Comparison of ENCODE assay signal across 8 cellular contexts in genomic region chr4:37051111-37051510, GRCh38.
"Had no signal": no experiment of that assay in that cellular context is flagged by ENCODE, and none has a peak within 500 bp of the region (broad histone marks: within the 10 kb centered on the region; RNA-seq: fewer than 3 reads in every experiment).

No MANE protein-coding gene starts in this region.

- DNase-seq: GM23248, GOT3, H7, H9, HCEC 1CT, HFFc6 had no signal

- H3K4me3 ChIP-seq: GM23248, GM23338, HAP-1 had no signal

- H3K27ac ChIP-seq: GM23248 had no signal
